1 cellular context compared by ENCODE assay signal in the genomic region with DNA sequence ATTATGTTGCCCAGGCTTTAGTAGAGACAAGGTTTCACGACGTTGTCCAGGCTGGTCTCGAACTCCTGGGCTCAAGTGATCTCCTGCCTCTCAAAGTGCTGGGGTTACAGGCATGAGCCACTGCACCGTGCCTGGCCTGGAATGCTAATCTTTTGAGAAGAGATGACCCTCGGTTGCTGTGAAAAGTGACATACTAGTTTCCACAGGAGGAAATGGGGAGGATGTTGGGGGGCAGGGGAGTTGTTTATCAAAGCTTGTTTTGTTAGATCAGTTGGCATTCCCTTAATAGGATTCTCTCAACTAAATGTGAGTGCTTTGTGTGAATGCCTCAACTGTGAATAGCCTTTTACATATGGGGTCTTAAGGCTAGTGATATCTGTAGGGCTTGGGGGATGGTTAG.
TF ChIP-seq lines count a peak whose summit lies in the region.

No MANE protein-coding gene starts in this region.

TF ChIP-seq in WTC11, 78 proteins besides CTCF, POLR2A, EP300 and RAD21 (continued from another document):
- TF ChIP-seq, protein P1, sequence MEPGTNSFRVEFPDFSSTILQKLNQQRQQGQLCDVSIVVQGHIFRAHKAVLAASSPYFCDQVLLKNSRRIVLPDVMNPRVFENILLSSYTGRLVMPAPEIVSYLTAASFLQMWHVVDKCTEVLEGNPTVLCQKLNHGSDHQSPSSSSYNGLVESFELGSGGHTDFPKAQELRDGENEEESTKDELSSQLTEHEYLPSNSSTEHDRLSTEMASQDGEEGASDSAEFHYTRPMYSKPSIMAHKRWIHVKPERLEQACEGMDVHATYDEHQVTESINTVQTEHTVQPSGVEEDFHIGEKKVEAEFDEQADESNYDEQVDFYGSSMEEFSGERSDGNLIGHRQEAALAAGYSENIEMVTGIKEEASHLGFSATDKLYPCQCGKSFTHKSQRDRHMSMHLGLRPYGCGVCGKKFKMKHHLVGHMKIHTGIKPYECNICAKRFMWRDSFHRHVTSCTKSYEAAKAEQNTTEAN (CRISPR knock-in tag; IDR thresholded peaks at IDR 0.05), result no peak
- TF ChIP-seq SMAD3 (CRISPR knock-in tag; IDR thresholded peaks at IDR 0.05; ENCODE audit: borderline replicate concordance) (no peak), ZNF317 (CRISPR knock-in tag; IDR thresholded peaks at IDR 0.05; ENCODE audit: borderline replicate concordance, low read depth) (no peak), ZNF671 (CRISPR knock-in tag; IDR thresholded peaks at IDR 0.05) (no peak), MYBL2 (CRISPR knock-in tag; IDR thresholded peaks at IDR 0.05) (no peak), SOX15 (CRISPR knock-in tag; IDR thresholded peaks at IDR 0.05) (no peak)
- TF ChIP-seq, protein P2, sequence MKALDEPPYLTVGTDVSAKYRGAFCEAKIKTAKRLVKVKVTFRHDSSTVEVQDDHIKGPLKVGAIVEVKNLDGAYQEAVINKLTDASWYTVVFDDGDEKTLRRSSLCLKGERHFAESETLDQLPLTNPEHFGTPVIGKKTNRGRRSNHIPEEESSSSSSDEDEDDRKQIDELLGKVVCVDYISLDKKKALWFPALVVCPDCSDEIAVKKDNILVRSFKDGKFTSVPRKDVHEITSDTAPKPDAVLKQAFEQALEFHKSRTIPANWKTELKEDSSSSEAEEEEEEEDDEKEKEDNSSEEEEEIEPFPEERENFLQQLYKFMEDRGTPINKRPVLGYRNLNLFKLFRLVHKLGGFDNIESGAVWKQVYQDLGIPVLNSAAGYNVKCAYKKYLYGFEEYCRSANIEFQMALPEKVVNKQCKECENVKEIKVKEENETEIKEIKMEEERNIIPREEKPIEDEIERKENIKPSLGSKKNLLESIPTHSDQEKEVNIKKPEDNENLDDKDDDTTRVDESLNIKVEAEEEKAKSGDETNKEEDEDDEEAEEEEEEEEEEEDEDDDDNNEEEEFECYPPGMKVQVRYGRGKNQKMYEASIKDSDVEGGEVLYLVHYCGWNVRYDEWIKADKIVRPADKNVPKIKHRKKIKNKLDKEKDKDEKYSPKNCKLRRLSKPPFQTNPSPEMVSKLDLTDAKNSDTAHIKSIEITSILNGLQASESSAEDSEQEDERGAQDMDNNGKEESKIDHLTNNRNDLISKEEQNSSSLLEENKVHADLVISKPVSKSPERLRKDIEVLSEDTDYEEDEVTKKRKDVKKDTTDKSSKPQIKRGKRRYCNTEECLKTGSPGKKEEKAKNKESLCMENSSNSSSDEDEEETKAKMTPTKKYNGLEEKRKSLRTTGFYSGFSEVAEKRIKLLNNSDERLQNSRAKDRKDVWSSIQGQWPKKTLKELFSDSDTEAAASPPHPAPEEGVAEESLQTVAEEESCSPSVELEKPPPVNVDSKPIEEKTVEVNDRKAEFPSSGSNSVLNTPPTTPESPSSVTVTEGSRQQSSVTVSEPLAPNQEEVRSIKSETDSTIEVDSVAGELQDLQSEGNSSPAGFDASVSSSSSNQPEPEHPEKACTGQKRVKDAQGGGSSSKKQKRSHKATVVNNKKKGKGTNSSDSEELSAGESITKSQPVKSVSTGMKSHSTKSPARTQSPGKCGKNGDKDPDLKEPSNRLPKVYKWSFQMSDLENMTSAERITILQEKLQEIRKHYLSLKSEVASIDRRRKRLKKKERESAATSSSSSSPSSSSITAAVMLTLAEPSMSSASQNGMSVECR (CRISPR knock-in tag; IDR thresholded peaks at IDR 0.05; ENCODE audit: borderline replicate concordance), result no peak
